Comparison of ENCODE assay signal across 12 cellular contexts in the genomic region with DNA sequence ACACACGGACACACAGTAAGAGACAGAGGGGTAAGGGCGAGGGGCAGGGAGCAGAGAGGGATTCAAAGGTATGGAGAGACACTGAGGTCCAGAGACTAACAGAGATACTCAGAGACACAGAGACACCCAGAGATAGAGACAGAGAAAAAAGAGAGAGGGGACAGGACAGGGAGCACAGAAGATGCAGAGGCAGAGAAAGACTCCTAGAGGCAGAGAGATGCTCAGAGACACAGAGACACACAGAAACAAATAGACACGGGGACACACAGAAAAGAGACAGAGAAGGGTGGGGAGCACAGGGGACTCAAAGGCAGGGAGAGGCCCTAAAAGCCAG. TPM values are rescaled to one million over a fixed set of nuclear protein-coding genes. Genes with fewer than 3 reads are reported as not detected.
DNase-seq lines count a peak whose midpoint lies in the region; ATAC-seq, FAIRE-seq and TF ChIP-seq lines count a peak whose summit lies in the region.
"Had no signal": no experiment of that assay in that cellular context is flagged by ENCODE, and none has a peak within 500 bp of the region (broad histone marks: within the 10 kb centered on the region; RNA-seq: fewer than 3 reads in every experiment).

No MANE protein-coding gene starts in this region.

- POLR2A ChIA-PET in A549 (lab: Yijun Ruan, JAX) (no interaction called here), HEK293 (lab: Yijun Ruan, JAX) (interaction anchor here (1.7 kb wide), 1 partner anchor 66 kb away, joined by 8 read pairs; no protein-coding TSS in a partner anchor)

- H3K9ac ChIP-seq in iPS-18a (ENCODE audit: low read length) = no peak overlapping the region

- CTCF ChIA-PET in A549 (lab: Yijun Ruan, JAX) = interaction anchor here (0.7 to 4.6 kb wide), 14 partner anchors 8 to 284 kb away, joined by 3 to 54 read pairs (median 5); partner anchors contain the start of gene POU2F2
- CTCF ChIA-PET in HEK293 (lab: Yijun Ruan, JAX) = interaction anchor here (0.7 to 3.3 kb wide), 6 partner anchors 12 to 99 kb away, joined by 3 to 23 read pairs (median 5); partner anchors contain the start of gene POU2F2

- H3K36me3 ChIP-seq in HEK293 (ENCODE audit: control insufficient read depth in 2 of 2, insufficient read depth in 1 of 2, low read length in 2 of 2) = no peaks in the 10 kb centered on the region
- H3K36me3 ChIP-seq in iPS-18a (ENCODE audit: control insufficient read depth, low read depth, low read length) = no peaks in the 10 kb centered on the region
- H3K36me3 ChIP-seq: ascending aorta had no signal

- peak overlapping the region; percentile 98 for H3K4me2 ChIP-seq in A549

- WGBS in A549 (ENCODE audit: missing lambda C conversion rate) = 14% methylated on average over 3 of the region's 3 CpGs

- intact Hi-C loops in posterior cingulate gyrus (cut with DNase I) = loop anchor here (2.0 kb wide), 1 partner anchor 45 kb away; the partner anchor contains the start of gene POU2F2

- TF ChIP-seq EP300 in A549 (IDR thresholded peaks at IDR 0.05) = no peak

- peak overlapping the region; percentile 56; the same call in 2 of the 3 replicates for H3K4me3 ChIP-seq in A549
- H3K4me3 ChIP-seq in HEK293 (ENCODE audit: low read depth, low read length) = no peak overlapping the region
- H3K4me3 ChIP-seq in iPS-18a (ENCODE audit: low read length) = peak overlapping the region; percentile 42

- peaks cover 79% of the 10 kb centered on the region for H3K27me3 ChIP-seq in iPS-18a (ENCODE audit: control insufficient read depth, insufficient read depth, low read length)

- H3K27ac ChIP-seq in A549 (no peak overlapping the region), HEK293 (ENCODE audit: extremely low read depth, low read depth, low read length) (no peak overlapping the region), VCaP (peak overlapping the region; percentile 45; the same call in 1 of the 2 replicates), iPS-18a (ENCODE audit: low read length) (no peak overlapping the region)
- H3K27ac ChIP-seq: ascending aorta, HL-60, SK-N-MC, skin epidermis had no signal

- FAIRE-seq in A549 (lab: Jason Lieb, UNC) = peak; percentile 18

- no peak for TF ChIP-seq POLR2A in A549 (IDR thresholded peaks at IDR 0.05; ENCODE audit: low read length)

- H3K9me3 ChIP-seq in A549 = no peaks in the 10 kb centered on the region
- H3K9me3 ChIP-seq in HEK293 (ENCODE audit: control insufficient read depth, insufficient read depth, low read depth, low read length) = no peaks in the 10 kb centered on the region
- H3K9me3 ChIP-seq in iPS-18a (ENCODE audit: control insufficient read depth, low read depth, low read length) = no peaks in the 10 kb centered on the region
- H3K9me3 ChIP-seq: ascending aorta had no signal

- H3K4me1 ChIP-seq in A549 (peaks cover 12% of the 10 kb centered on the region), HEK293 (ENCODE audit: control insufficient read depth, insufficient read depth, low read length) (peaks cover 10% of the 10 kb centered on the region), iPS-18a (ENCODE audit: control insufficient read depth, low read depth, low read length) (peaks cover 10% of the 10 kb centered on the region)

- TF ChIP-seq RAD21 in A549 (conservative IDR thresholded peaks at IDR 0.05 in 1 of 2, IDR thresholded peaks at IDR 0.05 in 1 of 2) = no peak

- TF ChIP-seq CTCF in A549 (IDR thresholded peaks at IDR 0.05) = no peak
- no peak for TF ChIP-seq CTCF in HEK293 (tag by site-specific recombination; IDR thresholded peaks at IDR 0.05)
- TF ChIP-seq CTCF in VCaP (conservative IDR thresholded peaks at IDR 0.05) = no peak

- no peak for ATAC-seq in A549

- no peak for DNase-seq in A549 (ENCODE audit: low read depth in 1 of 2, low spot score in 1 of 2)
- no peak for DNase-seq in NCI-H2171 treated with DMSO at 0.1 percent for 48 hours (lab: John Stamatoyannopoulos, UW)
- DNase-seq in GM19238 (ENCODE audit: insufficient read length, low spot score) = no peak
- DNase-seq in NCI-H1092 treated with DMSO at 0.1 percent for 48 hours (lab: John Stamatoyannopoulos, UW) = no peak
- DNase-seq in posterior cingulate gyrus = no peak

TF ChIP-seq in A549, 52 proteins besides CTCF, POLR2A, EP300 and RAD21 (continues in another document):
- TF ChIP-seq JUNB (IDR thresholded peaks at IDR 0.05) (no peak), BCL3 (IDR thresholded peaks at IDR 0.05) (no peak), ZFP36 (IDR thresholded peaks at IDR 0.05; ENCODE audit: borderline replicate concordance, partially characterized antibody) (peak; percentile 1), NR3C1 (IDR thresholded peaks at IDR 0.05) (no peak)

TF ChIP-seq in HEK293, 187 proteins besides CTCF, POLR2A, EP300 and RAD21 (continues in another document):
- no peak for TF ChIP-seq ZNF350 (tag by site-specific recombination; IDR thresholded peaks at IDR 0.05)
- TF ChIP-seq RBAK (tag by site-specific recombination; IDR thresholded peaks at IDR 0.05) = no peak
- TF ChIP-seq, protein P1, sequence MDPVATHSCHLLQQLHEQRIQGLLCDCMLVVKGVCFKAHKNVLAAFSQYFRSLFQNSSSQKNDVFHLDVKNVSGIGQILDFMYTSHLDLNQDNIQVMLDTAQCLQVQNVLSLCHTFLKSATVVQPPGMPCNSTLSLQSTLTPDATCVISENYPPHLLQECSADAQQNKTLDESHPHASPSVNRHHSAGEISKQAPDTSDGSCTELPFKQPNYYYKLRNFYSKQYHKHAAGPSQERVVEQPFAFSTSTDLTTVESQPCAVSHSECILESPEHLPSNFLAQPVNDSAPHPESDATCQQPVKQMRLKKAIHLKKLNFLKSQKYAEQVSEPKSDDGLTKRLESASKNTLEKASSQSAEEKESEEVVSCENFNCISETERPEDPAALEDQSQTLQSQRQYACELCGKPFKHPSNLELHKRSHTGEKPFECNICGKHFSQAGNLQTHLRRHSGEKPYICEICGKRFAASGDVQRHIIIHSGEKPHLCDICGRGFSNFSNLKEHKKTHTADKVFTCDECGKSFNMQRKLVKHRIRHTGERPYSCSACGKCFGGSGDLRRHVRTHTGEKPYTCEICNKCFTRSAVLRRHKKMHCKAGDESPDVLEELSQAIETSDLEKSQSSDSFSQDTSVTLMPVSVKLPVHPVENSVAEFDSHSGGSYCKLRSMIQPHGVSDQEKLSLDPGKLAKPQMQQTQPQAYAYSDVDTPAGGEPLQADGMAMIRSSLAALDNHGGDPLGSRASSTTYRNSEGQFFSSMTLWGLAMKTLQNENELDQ (tag by site-specific recombination; IDR thresholded peaks at IDR 0.05; ENCODE audit: low read depth) = no peak
- no peak for TF ChIP-seq ZNF311 (tag by site-specific recombination; IDR thresholded peaks at IDR 0.05; ENCODE audit: borderline replicate concordance)
- TF ChIP-seq ZNF639 (tag by site-specific recombination; IDR thresholded peaks at IDR 0.05) = no peak
- no peak for TF ChIP-seq ZNF184 (tag by site-specific recombination; IDR thresholded peaks at IDR 0.05)
- TF ChIP-seq KLF16 (tag by site-specific recombination; IDR thresholded peaks at IDR 0.05) = no peak
- no peak for TF ChIP-seq ZNF112 (tag by site-specific recombination; IDR thresholded peaks at IDR 0.05)
- peak; percentile 51; the same call in 1 of the 2 replicates for TF ChIP-seq ZBTB17 (tag by site-specific recombination; IDR thresholded peaks at IDR 0.05)
- no peak for TF ChIP-seq ZNF544 (tag by site-specific recombination; IDR thresholded peaks at IDR 0.05)
- TF ChIP-seq ZNF335 (tag by site-specific recombination; conservative IDR thresholded peaks at IDR 0.05) = no peak
- TF ChIP-seq ZNF76 (tag by site-specific recombination; IDR thresholded peaks at IDR 0.05; ENCODE audit: borderline replicate concordance, low read depth) = no peak
- no peak for TF ChIP-seq PBX3 (CRISPR knock-in tag; IDR thresholded peaks at IDR 0.05)
- TF ChIP-seq ZNF169 (tag by site-specific recombination; IDR thresholded peaks at IDR 0.05) = no peak
- TF ChIP-seq ZNF214 (tag by site-specific recombination; IDR thresholded peaks at IDR 0.05; ENCODE audit: borderline replicate concordance) = no peak

RNA-seq across cellular contexts. Expression of gene DEDD2, which starts 39.8 kb away (rescaled TPM):
- polyA plus RNA-seq in A549 (2011; rRNA removed) = 30.8 and 37.9 TPM in 2 replicates
- 72.8 and 91.8 TPM in 2 replicates for polyA plus RNA-seq in A549 (2012; cell fraction: cytosol; rRNA removed)
- 65.3 and 65.8 TPM in 2 replicates for polyA plus RNA-seq in A549 (2012; cell fraction: nucleus; rRNA removed)
- polyA plus RNA-seq in A549 (2017; fragmentation: RNase III; extraction: RNeasy Plus Mini Kit Qiagen cat#74134 plus additional on column Dnase treatment) = 39.7 to 54.1 TPM (median 43.2 TPM) in 3 replicates
- polyA minus RNA-seq in A549 (2011; rRNA and poly(A)+ RNA removed) = 29.4 and 37.6 TPM in 2 replicates

RNA-seq across cellular contexts. Expression of gene ZNF526, which starts 42.5 kb away (rescaled TPM):
- polyA plus RNA-seq in A549 (2011; rRNA removed) (7.1 and 8.7 TPM in 2 replicates), A549 (2017; fragmentation: RNase III; extraction: RNeasy Plus Mini Kit Qiagen cat#74134 plus additional on column Dnase treatment) (12.2 to 12.9 TPM (median 12.6 TPM) in 3 replicates)
- polyA plus RNA-seq in A549 (2012; cell fraction: cytosol; rRNA removed) = 5.9 and 8.4 TPM in 2 replicates
- polyA plus RNA-seq in A549 (2012; cell fraction: nucleus; rRNA removed) = 9.9 and 14.4 TPM in 2 replicates
- polyA minus RNA-seq in A549 (2011; rRNA and poly(A)+ RNA removed) = 22.7 and 24.7 TPM in 2 replicates

RNA-seq across cellular contexts. Expression of gene POU2F2, which starts 45.4 kb away (rescaled TPM):
- polyA plus RNA-seq in A549 (2011; rRNA removed) = 0.15 and 0.16 TPM in 2 replicates
- 0.13 and 0.14 TPM in 2 replicates for polyA plus RNA-seq in A549 (2012; cell fraction: cytosol; rRNA removed)
- polyA plus RNA-seq in A549 (2012; cell fraction: nucleus; rRNA removed) = 0.56 and 0.83 TPM in 2 replicates
- polyA plus RNA-seq in A549 (2017; fragmentation: RNase III; extraction: RNeasy Plus Mini Kit Qiagen cat#74134 plus additional on column Dnase treatment) = 0.24 to 0.49 TPM (median 0.28 TPM) in 3 replicates
- polyA minus RNA-seq in A549 (2011; rRNA and poly(A)+ RNA removed) = 0.58 TPM in 1 of 2 replicates, not detected in the other
